ENCODE assay signal across 22 cellular contexts in the genomic region with DNA sequence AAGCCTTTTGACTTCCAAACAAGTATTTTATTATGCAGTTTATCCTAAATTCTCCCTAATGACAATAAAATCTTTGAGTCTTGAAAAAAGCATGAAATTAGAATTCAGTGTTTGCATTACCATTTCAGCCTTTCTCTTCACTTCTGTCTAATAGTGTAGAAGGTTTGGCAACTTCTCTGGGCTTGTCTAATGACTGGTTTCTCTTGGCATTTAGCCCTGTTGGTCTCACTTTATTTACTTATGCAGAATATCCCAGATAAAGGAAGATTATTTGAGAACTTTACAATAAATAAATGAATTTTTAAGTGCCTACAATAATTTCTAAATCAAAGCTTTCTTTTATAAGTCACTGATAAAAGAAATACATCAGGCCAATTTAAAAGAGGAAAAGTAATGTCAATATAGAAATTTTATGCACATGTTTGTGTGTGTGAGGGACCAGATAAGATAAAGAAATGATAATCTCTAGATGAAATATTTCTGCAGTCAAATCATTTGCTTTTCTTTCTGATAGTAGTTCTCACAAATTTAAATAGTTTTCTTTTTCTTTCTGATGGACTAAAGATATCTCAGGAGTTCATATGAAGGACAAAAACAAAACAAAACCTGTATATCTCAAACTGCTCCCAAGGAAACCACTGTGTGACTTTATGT.
DNase-seq lines count a peak whose midpoint lies in the region; ATAC-seq, FAIRE-seq and TF ChIP-seq lines count a peak whose summit lies in the region.
"Had no signal": no experiment of that assay in that cellular context is flagged by ENCODE, and none has a peak within 500 bp of the region (broad histone marks: within the 10 kb centered on the region; RNA-seq: fewer than 3 reads in every experiment).

No MANE protein-coding gene starts in this region.

- H3K9me3 ChIP-seq in astrocyte (ENCODE audit: insufficient read depth, low read depth, low read length) = no peaks in the 10 kb centered on the region
- no peaks in the 10 kb centered on the region for H3K9me3 ChIP-seq in ascending aorta
- H3K9me3 ChIP-seq: A549, esophagus squamous epithelium, right lobe of liver, uterus had no signal

- H3K4me3 Mint-ChIP-seq in HFFc6 = no peak overlapping the region
- no peak overlapping the region for H3K4me3 Mint-ChIP-seq in astrocyte (ENCODE audit: unreplicated experiment)
- H3K4me3 Mint-ChIP-seq: activated CD4-positive, alpha-beta T cell treated with anti-CD3 and anti-CD28 coated beads, Interleukin-2, amount 10 ng/mL, durations not matched to agents 24 days and 14 days; CD4-positive, alpha-beta T cell had no signal

- H3K9me3 Mint-ChIP-seq in HFFc6 = no peaks in the 10 kb centered on the region
- H3K9me3 Mint-ChIP-seq in astrocyte (ENCODE audit: unreplicated experiment) = no peaks in the 10 kb centered on the region
- H3K9me3 Mint-ChIP-seq: CD4-positive, alpha-beta T cell had no signal

- no peak overlapping the region for H3K4me2 ChIP-seq in astrocyte (ENCODE audit: low read length)
- H3K4me2 ChIP-seq: A549, KMS-11 had no signal

- H3K79me2 ChIP-seq in astrocyte (ENCODE audit: insufficient read depth, low read length) = no peaks in the 10 kb centered on the region

- H3K27me3 ChIP-seq in astrocyte (ENCODE audit: insufficient read depth, low read length) (no peaks in the 10 kb centered on the region), ascending aorta (no peaks in the 10 kb centered on the region)
- H3K27me3 ChIP-seq: esophagus squamous epithelium, right lobe of liver, uterus had no signal

- H3K4me1 ChIP-seq in astrocyte (ENCODE audit: insufficient read depth, low read length) (peaks cover 8% of the 10 kb centered on the region), ascending aorta (no peaks in the 10 kb centered on the region)
- H3K4me1 ChIP-seq: A549, right lobe of liver, uterus had no signal

- H3K27me3 Mint-ChIP-seq in HFFc6 (ENCODE audit: insufficient read depth) (no peaks in the 10 kb centered on the region), astrocyte (ENCODE audit: low read depth, unreplicated experiment) (no peaks in the 10 kb centered on the region)
- H3K27me3 Mint-ChIP-seq: activated CD4-positive, alpha-beta T cell treated with anti-CD3 and anti-CD28 coated beads, Interleukin-2, amount 10 ng/mL, durations not matched to agents 24 days and 14 days; CD4-positive, alpha-beta T cell had no signal

- no peak for TF ChIP-seq CTCF in HFFc6 (IDR thresholded peaks at IDR 0.05)
- TF ChIP-seq CTCF in astrocyte (IDR thresholded peaks at IDR 0.05; ENCODE audit: insufficient read depth, low read depth, low read length) = no peak
- no peak for TF ChIP-seq CTCF in fibroblast of pulmonary artery (IDR thresholded peaks at IDR 0.05; ENCODE audit: low read length, missing control alignments)
- no peak for TF ChIP-seq CTCF in ascending aorta (IDR thresholded peaks at IDR 0.05)

- H3K9ac ChIP-seq in astrocyte (ENCODE audit: low read length) = no peak overlapping the region
- H3K9ac ChIP-seq: KMS-11 had no signal

- H3K4me1 Mint-ChIP-seq in HFFc6 (ENCODE audit: low read depth) (peaks cover 6% of the 10 kb centered on the region; the same call in 1 of the 2 replicates), astrocyte (ENCODE audit: low read depth, unreplicated experiment) (no peaks in the 10 kb centered on the region)
- H3K4me1 Mint-ChIP-seq: activated CD4-positive, alpha-beta T cell treated with anti-CD3 and anti-CD28 coated beads, Interleukin-2, amount 10 ng/mL, durations not matched to agents 24 days and 14 days had no signal

- FAIRE-seq in astrocyte (lab: Jason Lieb, UNC) = peak; percentile 20
- FAIRE-seq: A549 had no signal

- H4K20me1 ChIP-seq in astrocyte (ENCODE audit: insufficient read depth, low read length) = no peaks in the 10 kb centered on the region

- intact Hi-C loops in ascending aorta (cut with DNase I) = no loop called here

- H3K27ac ChIP-seq in astrocyte (ENCODE audit: low read depth, low read length) (peak overlapping the region; percentile 32), ascending aorta (no peak overlapping the region)
- H3K27ac ChIP-seq: A549, esophagus squamous epithelium, KMS-11, right lobe of liver, uterus had no signal

- no peak overlapping the region for H2AFZ ChIP-seq in astrocyte (ENCODE audit: low read depth, low read length)

- H3K27ac Mint-ChIP-seq in HFFc6 = no peak overlapping the region
- H3K27ac Mint-ChIP-seq in astrocyte (ENCODE audit: unreplicated experiment) = no peak overlapping the region
- H3K27ac Mint-ChIP-seq: activated CD4-positive, alpha-beta T cell treated with anti-CD3 and anti-CD28 coated beads, Interleukin-2, amount 10 ng/mL, durations not matched to agents 24 days and 14 days; CD4-positive, alpha-beta T cell had no signal

- no peaks in the 10 kb centered on the region for H3K36me3 Mint-ChIP-seq in HFFc6 (ENCODE audit: low read depth)
- no peaks in the 10 kb centered on the region for H3K36me3 Mint-ChIP-seq in astrocyte (ENCODE audit: low read depth, unreplicated experiment)

- no peak for ATAC-seq in HG02885 (IDR thresholded peaks at IDR 0.05; ENCODE audit: poor library complexity, unreplicated experiment)
- ATAC-seq in HG02798 (IDR thresholded peaks at IDR 0.05; ENCODE audit: poor library complexity, unreplicated experiment) = no peak
- ATAC-seq: A549, left lobe of liver, right lobe of liver had no signal

- H3K36me3 ChIP-seq in astrocyte (ENCODE audit: insufficient read depth, low read length) (no peaks in the 10 kb centered on the region), ascending aorta (no peaks in the 10 kb centered on the region)
- H3K36me3 ChIP-seq: esophagus squamous epithelium, right lobe of liver, uterus had no signal

- DNase-seq in A172 (ENCODE audit: low spot score) (peak; percentile 20), HFFc6 (peak; percentile 7), astrocyte (ENCODE audit: low read depth) (peak; percentile 72), fibroblast of pulmonary artery (ENCODE audit: low read depth) (peak; percentile 56), ascending aorta (ENCODE audit: low spot score in 2 of 2) (no peak), NCI-H2171 treated with DMSO at 0.1 percent for 48 hours (lab: John Stamatoyannopoulos, UW) (no peak)
- DNase-seq: activated CD4-positive, alpha-beta T cell treated with anti-CD3 and anti-CD28 coated beads, Interleukin-2, amount 10 ng/mL, durations not matched to agents 24 days and 14 days; activated CD8-positive, alpha-beta memory T cell treated with anti-CD3 and anti-CD28 coated beads, Interleukin-2, amount 50 U/mL, for 48 hours; activated gamma-delta T cell treated with Interleukin-2 at 50 U/mL for 16 hours; CD4-positive, alpha-beta T cell; DND-41; esophagus squamous epithelium; NCI-H1092 treated with DMSO at 0.1 percent for 48 hours; NCI-H2171; right lobe of liver; stimulated activated CD4-positive, alpha-beta T cell treated with anti-CD3 and anti-CD28 coated beads, Interleukin-2, amount 100 ng/mL, for 24 hours; uterus had no signal

- H3K4me3 ChIP-seq in astrocyte (ENCODE audit: insufficient read depth, low read depth, low read length) (no peak overlapping the region), fibroblast of pulmonary artery (replicated peaks; ENCODE audit: low read depth, low read length) (no peak overlapping the region), ascending aorta (no peak overlapping the region)
- H3K4me3 ChIP-seq: A549, esophagus squamous epithelium, right lobe of liver, uterus had no signal

Comparison
In these comparisons a context has a peak if more than half of its experiments do, and no peak if none do; other contexts are left out.
1. DNase-seq: peak in A172 (single experiment), HFFc6 (single experiment), astrocyte (single experiment) and fibroblast of pulmonary artery (single experiment); none in ascending aorta (0 of 2) and NCI-H2171 treated with DMSO at 0.1 percent for 48 hours (single experiment).